ENCODE assay signal across 8 cellular contexts in genomic region chr10:129888784-129889616, GRCh38.
DNase-seq lines count a peak whose midpoint lies in the region; ATAC-seq and TF ChIP-seq lines count a peak whose summit lies in the region.
"Had no signal": no experiment of that assay in that cellular context is flagged by ENCODE, and none has a peak within 500 bp of the region (broad histone marks: within the 10 kb centered on the region; RNA-seq: fewer than 3 reads in every experiment).

No MANE protein-coding gene starts in this region.

- DNase-seq in activated CD4-positive, alpha-beta T cell treated with anti-CD3 and anti-CD28 coated beads for 48 hours = peak; percentile 64
- DNase-seq in fibroblast of lung (ENCODE audit: low read depth in 2 of 2) = peak in 1 of 2 donors; percentile 8
- peak; percentile 67 for DNase-seq in progenitor cell of endocrine pancreas (ENCODE audit: low spot score, unreplicated experiment)
- DNase-seq in NCI-H2029 treated with DMSO at 0.1 percent for 48 hours (lab: John Stamatoyannopoulos, UW) = no peak

- H3K79me2 ChIP-seq in fibroblast of lung (ENCODE audit: control insufficient read depth, insufficient read depth, low read length) = no peaks in the 10 kb centered on the region

- no peaks in the 10 kb centered on the region for H3K4me1 ChIP-seq in fibroblast of lung (ENCODE audit: control insufficient read depth, extremely low read depth, insufficient read depth, low read length)

- peak overlapping the region; percentile 34 for H3K27ac Mint-ChIP-seq in progenitor cell of endocrine pancreas
- H3K27ac Mint-ChIP-seq: activated naive CD4-positive, alpha-beta T cell treated with anti-CD3 and anti-CD28 coated beads, Interleukin-2, amount 50 U/mL, for 24 hours had no signal

- peaks cover 46% of the 10 kb centered on the region for H3K4me1 Mint-ChIP-seq in progenitor cell of endocrine pancreas (ENCODE audit: low read depth)
- H3K4me1 Mint-ChIP-seq: activated naive CD4-positive, alpha-beta T cell treated with anti-CD3 and anti-CD28 coated beads, Interleukin-2, amount 50 U/mL, for 24 hours had no signal

- H3K9me3 ChIP-seq in fibroblast of lung (ENCODE audit: control insufficient read depth, insufficient read depth, low read depth, low read length) = no peaks in the 10 kb centered on the region

- TF ChIP-seq CTCF in fibroblast of lung (conservative IDR thresholded peaks at IDR 0.05 in 1 of 2, IDR thresholded peaks at IDR 0.05 in 1 of 2; ENCODE audit: low read depth in 1 of 2, low read length in 2 of 2) (peak; percentile 43 to 59), progenitor cell of endocrine pancreas (IDR thresholded peaks at IDR 0.05; ENCODE audit: unreplicated experiment) (peak; percentile 79)

- no peak overlapping the region for H3K4me3 Mint-ChIP-seq in progenitor cell of endocrine pancreas (ENCODE audit: low read depth)
- H3K4me3 Mint-ChIP-seq: activated naive CD4-positive, alpha-beta T cell treated with anti-CD3 and anti-CD28 coated beads, Interleukin-2, amount 50 U/mL, for 24 hours had no signal

- no peak overlapping the region for H3K4me2 ChIP-seq in fibroblast of lung (ENCODE audit: extremely low read depth, insufficient read depth, low read length)

- no peak overlapping the region for H2AFZ ChIP-seq in fibroblast of lung (ENCODE audit: low read length)

- no peaks in the 10 kb centered on the region for H3K36me3 Mint-ChIP-seq in progenitor cell of endocrine pancreas (ENCODE audit: insufficient read depth)
- H3K36me3 Mint-ChIP-seq: activated naive CD4-positive, alpha-beta T cell treated with anti-CD3 and anti-CD28 coated beads, Interleukin-2, amount 50 U/mL, for 24 hours had no signal

- peaks cover 69% of the 10 kb centered on the region for H3K27me3 Mint-ChIP-seq in progenitor cell of endocrine pancreas
- H3K27me3 Mint-ChIP-seq: activated naive CD4-positive, alpha-beta T cell treated with anti-CD3 and anti-CD28 coated beads, Interleukin-2, amount 50 U/mL, for 24 hours had no signal

- H4K20me1 ChIP-seq in fibroblast of lung (ENCODE audit: control insufficient read depth, extremely low read depth, insufficient read depth, low read length) = no peaks in the 10 kb centered on the region

- no peaks in the 10 kb centered on the region for H3K9me3 Mint-ChIP-seq in progenitor cell of endocrine pancreas (ENCODE audit: low read depth)
- H3K9me3 Mint-ChIP-seq: activated naive CD4-positive, alpha-beta T cell treated with anti-CD3 and anti-CD28 coated beads, Interleukin-2, amount 50 U/mL, for 24 hours had no signal

- no peak overlapping the region for H3K4me3 ChIP-seq in fibroblast of lung (replicated peaks in 1 of 4; ENCODE audit: control extremely low read depth in 1 of 4, insufficient read depth in 1 of 4, low read depth in 3 of 4, low read length in 4 of 4)

- no peak overlapping the region for H3K9ac ChIP-seq in fibroblast of lung (ENCODE audit: insufficient read depth, low read length)

- no peak overlapping the region for H3K27ac ChIP-seq in fibroblast of lung (ENCODE audit: insufficient read depth, low read length)

- H3K36me3 ChIP-seq in fibroblast of lung (ENCODE audit: control insufficient read depth, insufficient read depth, low read length) = no peaks in the 10 kb centered on the region

- H3K27me3 ChIP-seq in fibroblast of lung (ENCODE audit: control insufficient read depth, insufficient read depth, low read length) = no peaks in the 10 kb centered on the region

- no peak for TF ChIP-seq POLR2A in GM18505 (IDR thresholded peaks at IDR 0.05; ENCODE audit: borderline replicate concordance, extremely low read depth, insufficient read depth, insufficient read length)

- peak; percentile 59 for ATAC-seq in GM18505 (IDR thresholded peaks at IDR 0.05; ENCODE audit: unreplicated experiment)
- ATAC-seq in HG03442 (IDR thresholded peaks at IDR 0.05; ENCODE audit: unreplicated experiment) = peak; percentile 89
- no peak for ATAC-seq in GM21423 (IDR thresholded peaks at IDR 0.05; ENCODE audit: unreplicated experiment)
